In genomic region chr9:99096409-99096808, GRCh38 we compare ENCODE assay signal across 1 cellular context.
TF ChIP-seq lines count a peak whose summit lies in the region.

No MANE protein-coding gene starts in this region.

TF ChIP-seq in H1, 55 proteins besides CTCF, POLR2A, EP300 and RAD21:
- TF ChIP-seq TEAD4 (IDR thresholded peaks at IDR 0.05; ENCODE audit: low read depth, low read length): no peak
- TF ChIP-seq NRF1 (IDR thresholded peaks at IDR 0.05; ENCODE audit: low read depth, low read length): no peak
- TF ChIP-seq ASH2L (IDR thresholded peaks at IDR 0.05; ENCODE audit: low read length): no peak
- no peak for TF ChIP-seq ZNF274 (IDR thresholded peaks at IDR 0.05; ENCODE audit: borderline replicate concordance, extremely low read depth, low read length)
- TF ChIP-seq CTBP2 (IDR thresholded peaks at IDR 0.05; ENCODE audit: borderline replicate concordance, insufficient read depth, insufficient read length, low read length): no peak
- TF ChIP-seq BRCA1 (IDR thresholded peaks at IDR 0.05; ENCODE audit: low read depth, low read length): no peak
- TF ChIP-seq CHD2 (IDR thresholded peaks at IDR 0.05; ENCODE audit: low read length): no peak
- TF ChIP-seq CEBPB (IDR thresholded peaks at IDR 0.05; ENCODE audit: low read depth, low read length): no peak
- TF ChIP-seq SRF (IDR thresholded peaks at IDR 0.05; ENCODE audit: low read depth, low read length): no peak
- no peak for TF ChIP-seq TAF7 (optimal IDR thresholded peaks at IDR 0.05; ENCODE audit: borderline replicate concordance, low read depth, low read length)
- TF ChIP-seq, protein P1, sequence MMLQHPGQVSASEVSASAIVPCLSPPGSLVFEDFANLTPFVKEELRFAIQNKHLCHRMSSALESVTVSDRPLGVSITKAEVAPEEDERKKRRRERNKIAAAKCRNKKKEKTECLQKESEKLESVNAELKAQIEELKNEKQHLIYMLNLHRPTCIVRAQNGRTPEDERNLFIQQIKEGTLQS (IDR thresholded peaks at IDR 0.05; ENCODE audit: insufficient read depth, low read depth, low read length): no peak
- no peak for TF ChIP-seq NANOG (IDR thresholded peaks at IDR 0.05; ENCODE audit: insufficient read depth, low read depth, low read length, poor library complexity, severe bottlenecking)
- TF ChIP-seq SIRT6 (IDR thresholded peaks at IDR 0.05; ENCODE audit: low read length): no peak
